Comparison of ENCODE assay signal across 12 cellular contexts in the genomic region with DNA sequence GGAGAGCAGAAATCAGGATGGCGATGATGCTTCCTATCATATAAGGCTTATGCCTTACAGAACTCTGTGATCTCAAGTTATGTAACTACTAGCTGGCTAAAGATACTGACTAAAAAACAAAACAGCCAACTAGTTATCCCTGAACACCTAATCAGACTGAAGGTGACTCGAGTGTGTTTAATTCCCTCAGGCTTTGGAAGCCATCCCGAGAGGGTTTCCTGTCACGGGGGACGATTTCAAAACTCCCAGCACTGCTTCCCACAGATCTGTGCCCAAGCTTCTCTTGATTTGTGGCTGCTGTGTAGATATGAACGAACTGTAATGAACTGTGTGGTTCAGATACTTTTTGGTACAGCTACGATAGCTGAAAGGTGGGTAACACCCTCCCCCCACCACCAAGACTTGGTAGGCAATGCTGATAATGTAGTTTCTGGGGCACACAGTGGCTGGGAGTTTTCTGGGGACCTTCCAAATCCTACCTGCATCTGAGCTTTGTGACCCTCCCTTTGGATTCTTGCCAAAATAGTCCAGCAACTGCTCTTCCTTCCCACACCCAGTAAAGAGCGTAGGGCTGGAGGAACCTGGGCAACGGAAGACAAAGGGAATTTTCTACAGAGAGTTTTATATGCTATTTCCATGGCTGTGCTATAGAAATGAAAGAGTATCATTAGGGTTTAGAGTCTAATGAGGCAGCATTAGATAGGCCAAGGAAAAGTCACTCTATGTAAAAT.
DNase-seq lines count a peak whose midpoint lies in the region; ATAC-seq, FAIRE-seq and TF ChIP-seq lines count a peak whose summit lies in the region.
"Had no signal": no experiment of that assay in that cellular context is flagged by ENCODE, and none has a peak within 500 bp of the region (broad histone marks: within the 10 kb centered on the region; RNA-seq: fewer than 3 reads in every experiment).

No MANE protein-coding gene starts in this region.

- H3K23ac ChIP-seq in IMR-90 (ENCODE audit: low read depth, low read length): peak overlapping the region; percentile 48

- TF ChIP-seq POLR2A in IMR-90 (IDR thresholded peaks at IDR 0.05; ENCODE audit: low read depth, low read length) (no peak), gastrocnemius medialis (IDR thresholded peaks at IDR 0.05) (no peak)

- H3K4me3 Mint-ChIP-seq in activated CD8-positive, alpha-beta T cell treated with anti-CD3 and anti-CD28 coated beads, Interleukin-2, amount 10 ng/mL, durations not matched to agents 7 days and 5 days: no peak overlapping the region

- H3K4me3 ChIP-seq in IMR-90 (ENCODE audit: insufficient read depth, low read depth, low read length) (no peak overlapping the region), SK-N-MC (peak overlapping the region; percentile 33; the same call in 1 of the 2 replicates), gastrocnemius medialis (peak overlapping the region in 2 of 4 donors; percentile 2 to 19)
- H3K4me3 ChIP-seq: hepatocyte had no signal

- peaks cover 0 to 4% of the 10 kb centered on the region in 2 experiments; a peak in 1 of 4 replicates for H3K79me1 ChIP-seq in IMR-90 (ENCODE audit: low read depth in 1 of 2, low read length in 2 of 2)

- H2BK20ac ChIP-seq in IMR-90 (ENCODE audit: low read depth, low read length): peak overlapping the region; percentile 65

- no peak for TF ChIP-seq RAD21 in IMR-90 (IDR thresholded peaks at IDR 0.05; ENCODE audit: low read length)

- in situ Hi-C loops in IMR-90 (cut with MboI; ENCODE audit: low sequenced_read_pairs) (no loop called here), gastrocnemius medialis (cut with MboI; ENCODE audit: low sequenced_read_pairs in 4 of 4) (loop anchor here in 1 of 4 donors (10.0 kb wide), 1 partner anchor 560 kb away; a partner anchor contains a TSS)

- intact Hi-C loops in IMR-90 (cut with micrococcal nuclease) (no loop called here), left cardiac atrium (cut with DNase I) (loop anchor here in 1 of 2 donors (10.0 kb wide), 1 partner anchor 80 kb away; no protein-coding TSS in a partner anchor), gastrocnemius medialis (cut with DNase I; ENCODE audit: low total_unique reads) (loop anchor here (5.0 kb wide), 1 partner anchor 152 kb away; no protein-coding TSS in a partner anchor)

- peak; percentile 41 for DNase-seq in IMR-90
- DNase-seq in SK-N-MC (ENCODE audit: low read depth, low spot score): no peak
- peak; percentile 38 for DNase-seq in left cardiac atrium
- DNase-seq in gastrocnemius medialis: peak; percentile 18 to 46
- DNase-seq in activated CD8-positive, alpha-beta T cell treated with anti-CD3 and anti-CD28 coated beads, Interleukin-2, amount 10 ng/mL, durations not matched to agents 7 days and 5 days: no peak
- no peak for DNase-seq in 8988T
- no peak for DNase-seq in RCC 7860 (ENCODE audit: low spot score)
- DNase-seq: stimulated activated CD4-positive, alpha-beta T cell treated with anti-CD3 and anti-CD28 coated beads, Interleukin-2, amount 100 ng/mL, for 24 hours; T-helper 2 cell had no signal

- ATAC-seq in IMR-90 (ENCODE audit: low read depth): no peak
- ATAC-seq in left cardiac atrium: peak; percentile 25 to 42
- ATAC-seq in gastrocnemius medialis: peak; percentile 22 to 48
- no peak for ATAC-seq in activated CD8-positive, alpha-beta T cell treated with anti-CD3 and anti-CD28 coated beads, Interleukin-2, amount 10 ng/mL, durations not matched to agents 7 days and 5 days
- ATAC-seq in GM21825 (IDR thresholded peaks at IDR 0.05; ENCODE audit: unreplicated experiment): no peak
- ATAC-seq: activated naive CD4-positive, alpha-beta T cell treated with anti-CD3 and anti-CD28 coated beads, Interleukin-2, amount 50 U/mL, for 72 hours had no signal

- H3K27me3 Mint-ChIP-seq in activated CD8-positive, alpha-beta T cell treated with anti-CD3 and anti-CD28 coated beads, Interleukin-2, amount 10 ng/mL, durations not matched to agents 7 days and 5 days (ENCODE audit: low read depth): no peaks in the 10 kb centered on the region

- H3K9me3 ChIP-seq in IMR-90 (ENCODE audit: control insufficient read depth, insufficient read depth, low read length) (peaks cover 3% of the 10 kb centered on the region), SK-N-MC (ENCODE audit: low read depth, low read length) (no peaks in the 10 kb centered on the region), gastrocnemius medialis (peaks cover 0 to 6% (median 0%) of the 10 kb centered on the region in 3 donors)

- H3K27ac Mint-ChIP-seq in activated CD8-positive, alpha-beta T cell treated with anti-CD3 and anti-CD28 coated beads, Interleukin-2, amount 10 ng/mL, durations not matched to agents 7 days and 5 days: no peak overlapping the region
- H3K27ac Mint-ChIP-seq: activated naive CD4-positive, alpha-beta T cell treated with anti-CD3 and anti-CD28 coated beads, Interleukin-2, amount 50 U/mL, for 72 hours had no signal

- POLR2A ChIA-PET in IMR-90 (lab: Charles Lee; ENCODE audit: unreplicated experiment): no interaction called here
- POLR2A ChIA-PET in activated CD8-positive, alpha-beta T cell treated with anti-CD3 and anti-CD28 coated beads, Interleukin-2, amount 10 ng/mL, durations not matched to agents 7 days and 5 days (lab: Charles Lee): no interaction called here

- H3K36me3 ChIP-seq in IMR-90 (ENCODE audit: control insufficient read depth, insufficient read depth, low read length) (no peaks in the 10 kb centered on the region), SK-N-MC (ENCODE audit: insufficient read depth, low read length) (no peaks in the 10 kb centered on the region), gastrocnemius medialis (no peaks in the 10 kb centered on the region)

- no peak overlapping the region for H3K56ac ChIP-seq in IMR-90 (ENCODE audit: extremely low read depth, insufficient read depth, low read length)

- no TSS peak for BruUV-seq in IMR-90 (replicated peaks; lab: Mats Ljungman, UMichigan)

- H2AFZ ChIP-seq in IMR-90 (replicated peaks; ENCODE audit: low read length, poor library complexity): peak overlapping the region; percentile 79
- H2AFZ ChIP-seq: hepatocyte had no signal

- H2BK120ac ChIP-seq in IMR-90 (ENCODE audit: low read depth, low read length): peak overlapping the region; percentile 76

- no peak overlapping the region for H3K18ac ChIP-seq in IMR-90 (ENCODE audit: low read depth, low read length)

- H3K4me1 ChIP-seq in IMR-90 (ENCODE audit: control insufficient read depth, insufficient read depth, low read length): peaks cover 6% of the 10 kb centered on the region
- peaks cover 27 to 47% of the 10 kb centered on the region in 2 donors for H3K4me1 ChIP-seq in gastrocnemius medialis

- TF ChIP-seq CTCF in IMR-90 (conservative IDR thresholded peaks at IDR 0.05; ENCODE audit: low read depth, low read length) (no peak), gastrocnemius medialis (IDR thresholded peaks at IDR 0.05 in 4 of 5, conservative IDR thresholded peaks at IDR 0.05 in 1 of 5) (no peak)

- H4K8ac ChIP-seq in IMR-90 (ENCODE audit: low read depth in 2 of 2, low read length in 2 of 2): peak overlapping the region in 1 of 2 experiments; percentile 77; a peak in 1 of 4 replicates

- H3K27ac ChIP-seq in IMR-90 (ENCODE audit: insufficient read depth, low read length): no peak overlapping the region
- 0 out of 2 replicates have a peak overlapping the region, but pooled peaks have one; percentile 12 for H3K27ac ChIP-seq in SK-N-MC
- H3K27ac ChIP-seq in gastrocnemius medialis: peak overlapping the region; percentile 74 to 83 (median 80)
- H3K27ac ChIP-seq: hepatocyte had no signal

- no peak overlapping the region for H4K91ac ChIP-seq in IMR-90 (ENCODE audit: insufficient read depth, low read depth, low read length)

- peak overlapping the region; percentile 30 for H2AK9ac ChIP-seq in IMR-90 (replicated peaks; ENCODE audit: low read depth, low read length, poor library complexity)

- peaks cover 4% of the 10 kb centered on the region for H3K4me1 Mint-ChIP-seq in activated CD8-positive, alpha-beta T cell treated with anti-CD3 and anti-CD28 coated beads, Interleukin-2, amount 10 ng/mL, durations not matched to agents 7 days and 5 days (ENCODE audit: low read depth)

- no peak for FAIRE-seq in RCC 7860 (lab: Jason Lieb, UNC)

- CTCF ChIA-PET in IMR-90 (lab: Yijun Ruan, JAX): interaction anchor here (0.9 kb wide), 1 partner anchor 24 kb away, joined by 5 read pairs; no protein-coding TSS in a partner anchor
- CTCF ChIA-PET in activated CD8-positive, alpha-beta T cell treated with anti-CD3 and anti-CD28 coated beads, Interleukin-2, amount 10 ng/mL, durations not matched to agents 7 days and 5 days (lab: Charles Lee): no interaction called here

- H3K9me1 ChIP-seq in IMR-90 (ENCODE audit: insufficient read depth, low read length): peaks cover 6% of the 10 kb centered on the region

- peak overlapping the region; percentile 50; the same call in 1 of the 2 replicates for H2AK5ac ChIP-seq in IMR-90 (ENCODE audit: low read depth, low read length)

- H4K20me1 ChIP-seq in IMR-90 (ENCODE audit: insufficient read depth, low read length): no peaks in the 10 kb centered on the region

- H2BK15ac ChIP-seq in IMR-90 (ENCODE audit: low read depth, low read length): peak overlapping the region; percentile 0; the same call in 1 of the 3 replicates

- H4K5ac ChIP-seq in IMR-90 (ENCODE audit: low read depth, low read length): peak overlapping the region; percentile 3

- no peak overlapping the region for H2BK5ac ChIP-seq in IMR-90 (ENCODE audit: low read depth, low read length, poor library complexity, severe bottlenecking)

- peak overlapping the region; percentile 59 for H3K4ac ChIP-seq in IMR-90 (ENCODE audit: low read depth, low read length)

- H3K14ac ChIP-seq in IMR-90 (replicated peaks; ENCODE audit: low read depth, low read length): peak overlapping the region; percentile 85

- H3K9ac ChIP-seq in IMR-90 (ENCODE audit: low read depth, low read length) (no peak overlapping the region), SK-N-MC (ENCODE audit: insufficient read length) (no peak overlapping the region)

- dilution Hi-C loops in IMR-90 (cut with HindIII; ENCODE audit: low sequenced_read_pairs, unreplicated experiment): no loop called here

- WGBS in IMR-90 (ENCODE audit: extremely low coverage in 2 of 2, insufficient read length in 1 of 2), 2 experiments: 0% methylated on average over 1 of the region's 9 CpGs; no CpG with 5 or more reads in 1 of the 2 experiments

- peak overlapping the region; percentile 1; the same call in 1 of the 2 replicates for H3K4me2 ChIP-seq in IMR-90 (ENCODE audit: low read depth, low read length)
- H3K4me2 ChIP-seq: hepatocyte had no signal

- no peaks in the 10 kb centered on the region for H3K9me3 Mint-ChIP-seq in activated CD8-positive, alpha-beta T cell treated with anti-CD3 and anti-CD28 coated beads, Interleukin-2, amount 10 ng/mL, durations not matched to agents 7 days and 5 days (ENCODE audit: insufficient read depth)

- H3K27me3 ChIP-seq in IMR-90 (ENCODE audit: control insufficient read depth, insufficient read depth, low read length) (no peaks in the 10 kb centered on the region), gastrocnemius medialis (no peaks in the 10 kb centered on the region)
- H3K27me3 ChIP-seq: hepatocyte had no signal

- no peaks in the 10 kb centered on the region for H3K36me3 Mint-ChIP-seq in activated CD8-positive, alpha-beta T cell treated with anti-CD3 and anti-CD28 coated beads, Interleukin-2, amount 10 ng/mL, durations not matched to agents 7 days and 5 days (ENCODE audit: low read depth)

TF ChIP-seq in IMR-90, 13 proteins besides CTCF, POLR2A, EP300 and RAD21 (continues in another document):
- no peak for TF ChIP-seq MXI1 (IDR thresholded peaks at IDR 0.05; ENCODE audit: borderline replicate concordance, low read depth, low read length)

Comparison
In these comparisons a context has a peak if more than half of its experiments do, and no peak if none do; other contexts are left out.
1. ATAC-seq: peak in left cardiac atrium (2 of 2) and gastrocnemius medialis (2 of 2); none in IMR-90 (single experiment), activated CD8-positive, alpha-beta T cell treated with anti-CD3 and anti-CD28 coated beads, Interleukin-2, amount 10 ng/mL, durations not matched to agents 7 days and 5 days (single experiment) and GM21825 (single experiment).
2. DNase-seq: peak in IMR-90 (single experiment), left cardiac atrium (single experiment) and gastrocnemius medialis (2 of 2); none in SK-N-MC (single experiment), activated CD8-positive, alpha-beta T cell treated with anti-CD3 and anti-CD28 coated beads, Interleukin-2, amount 10 ng/mL, durations not matched to agents 7 days and 5 days (single experiment), 8988T (single experiment) and RCC 7860 (single experiment).